In genomic region chr15:71708741-71709140, GRCh38 we compare ENCODE assay signal across 22 cellular contexts.
DNase-seq lines count a peak whose midpoint lies in the region; ATAC-seq and TF ChIP-seq lines count a peak whose summit lies in the region.
"Had no signal": no experiment of that assay in that cellular context is flagged by ENCODE, and none has a peak within 500 bp of the region (broad histone marks: within the 10 kb centered on the region; RNA-seq: fewer than 3 reads in every experiment).

No MANE protein-coding gene starts in this region.

- DNase-seq in A673 (ENCODE audit: low spot score), result peak; percentile 25
- no peak for DNase-seq in left ventricle myocardium inferior
- no peak for DNase-seq in endothelial cell (ENCODE audit: low spot score)
- DNase-seq in activated CD4-positive, alpha-beta T cell treated with anti-CD3 and anti-CD28 coated beads, Interleukin-2, amount 10 ng/mL, durations not matched to agents 7 days and 5 days, result no peak
- no peak for DNase-seq in endodermal cell
- no peak for DNase-seq in NCI-H187 treated with DMSO at 0.1 percent for 48 hours (lab: John Stamatoyannopoulos, UW)
- DNase-seq: GOT3; MM.1S; NCI-H774; OCI-M1; sigmoid colon; stimulated activated CD4-positive, alpha-beta T cell treated with anti-CD3 and anti-CD28 coated beads, Interleukin-1b, Interleukin-23, amount 100 ng/mL, for 48 hours; stimulated activated naive CD4-positive, alpha-beta T cell treated with Interleukin-2 at 50 U/mL for 16 hours; T1000 had no signal

- H3K27ac ChIP-seq in A673 (ENCODE audit: low read depth, low read length, poor library complexity, severe bottlenecking), result no peak overlapping the region
- peak overlapping the region; percentile 81 for H3K27ac ChIP-seq in left ventricle myocardium inferior (replicated peaks)
- H3K27ac ChIP-seq in endodermal cell (ENCODE audit: low read depth, low read length), result no peak overlapping the region
- H3K27ac ChIP-seq: BLaER1, ovary had no signal

- POLR2A ChIA-PET in A673 (lab: Charles Lee; ENCODE audit: low non-redundant PET), result no interaction called here
- POLR2A ChIA-PET in activated CD4-positive, alpha-beta T cell treated with anti-CD3 and anti-CD28 coated beads, Interleukin-2, amount 10 ng/mL, durations not matched to agents 7 days and 5 days (lab: Charles Lee), result no interaction called here

- CTCF ChIA-PET in A673 (lab: Charles Lee), result no interaction called here
- CTCF ChIA-PET in activated CD4-positive, alpha-beta T cell treated with anti-CD3 and anti-CD28 coated beads, Interleukin-2, amount 10 ng/mL, durations not matched to agents 7 days and 5 days (lab: Charles Lee), result no interaction called here

- peaks cover 67% of the 10 kb centered on the region for H3K4me1 Mint-ChIP-seq in nephron
- no peaks in the 10 kb centered on the region for H3K4me1 Mint-ChIP-seq in endothelial cell (ENCODE audit: unreplicated experiment)
- no peaks in the 10 kb centered on the region for H3K4me1 Mint-ChIP-seq in activated CD4-positive, alpha-beta T cell treated with anti-CD3 and anti-CD28 coated beads, Interleukin-2, amount 10 ng/mL, durations not matched to agents 7 days and 5 days
- peaks cover 5% of the 10 kb centered on the region for H3K4me1 Mint-ChIP-seq in endodermal cell

- intact Hi-C loops in A673 (cut with micrococcal nuclease; ENCODE audit: unreplicated experiment), result no loop called here
- intact Hi-C loops in left ventricle myocardium inferior (cut with micrococcal nuclease), result no loop called here

- H3K36me3 Mint-ChIP-seq in nephron (ENCODE audit: low read depth), result no peaks in the 10 kb centered on the region
- H3K36me3 Mint-ChIP-seq in endothelial cell (ENCODE audit: low read depth, unreplicated experiment), result no peaks in the 10 kb centered on the region
- no peaks in the 10 kb centered on the region for H3K36me3 Mint-ChIP-seq in activated CD4-positive, alpha-beta T cell treated with anti-CD3 and anti-CD28 coated beads, Interleukin-2, amount 10 ng/mL, durations not matched to agents 7 days and 5 days (ENCODE audit: low read depth)
- no peaks in the 10 kb centered on the region for H3K36me3 Mint-ChIP-seq in endodermal cell (ENCODE audit: low read depth)
- H3K36me3 Mint-ChIP-seq: activated naive CD8-positive, alpha-beta T cell had no signal

- peaks cover 15% of the 10 kb centered on the region for H3K27me3 ChIP-seq in A673 (replicated peaks; ENCODE audit: insufficient read depth, low read depth, low read length, poor library complexity)
- H3K27me3 ChIP-seq in left ventricle myocardium inferior (ENCODE audit: low read depth), result no peaks in the 10 kb centered on the region
- no peaks in the 10 kb centered on the region for H3K27me3 ChIP-seq in endodermal cell (ENCODE audit: control insufficient read depth, insufficient read depth, low read length, poor library complexity, severe bottlenecking)
- H3K27me3 ChIP-seq: BLaER1, gastroesophageal sphincter, ovary, sigmoid colon, tibial nerve had no signal

- no peaks in the 10 kb centered on the region for H3K27me3 Mint-ChIP-seq in nephron (ENCODE audit: low read depth)
- H3K27me3 Mint-ChIP-seq in endothelial cell (ENCODE audit: unreplicated experiment), result no peaks in the 10 kb centered on the region
- H3K27me3 Mint-ChIP-seq in activated CD4-positive, alpha-beta T cell treated with anti-CD3 and anti-CD28 coated beads, Interleukin-2, amount 10 ng/mL, durations not matched to agents 7 days and 5 days, result peaks cover 15% of the 10 kb centered on the region
- H3K27me3 Mint-ChIP-seq in endodermal cell (ENCODE audit: insufficient read depth), result peaks cover 2% of the 10 kb centered on the region

- BruUV-seq in A673 (replicated peaks; lab: Mats Ljungman, UMichigan), result no TSS peak

- no peak for TF ChIP-seq CTCF in A673 (conservative IDR thresholded peaks at IDR 0.05; ENCODE audit: low read depth, low read length)
- no peak for TF ChIP-seq CTCF in left ventricle myocardium inferior (IDR thresholded peaks at IDR 0.05; ENCODE audit: borderline replicate concordance)
- TF ChIP-seq CTCF in nephron (IDR thresholded peaks at IDR 0.05; ENCODE audit: unreplicated experiment in 3 of 3), result no peak
- no peak for TF ChIP-seq CTCF in endothelial cell (IDR thresholded peaks at IDR 0.05; ENCODE audit: unreplicated experiment)
- no peak for TF ChIP-seq CTCF in endodermal cell (conservative IDR thresholded peaks at IDR 0.05)

- no peak overlapping the region for H3K9ac ChIP-seq in endodermal cell (ENCODE audit: extremely low read depth, low read length, poor library complexity, severe bottlenecking)
- H3K9ac ChIP-seq: BLaER1 had no signal

- WGBS in endodermal cell (ENCODE audit: insufficient coverage in 1 of 2, insufficient read length in 1 of 2), 2 experiments, result 90 to 95% methylated on average over 4 to 11 of the region's 11 CpGs

- H3K9me3 Mint-ChIP-seq in nephron (no peaks in the 10 kb centered on the region), endothelial cell (ENCODE audit: unreplicated experiment) (no peaks in the 10 kb centered on the region), endodermal cell (no peaks in the 10 kb centered on the region)
- H3K9me3 Mint-ChIP-seq in activated CD4-positive, alpha-beta T cell treated with anti-CD3 and anti-CD28 coated beads, Interleukin-2, amount 10 ng/mL, durations not matched to agents 7 days and 5 days, result no peaks in the 10 kb centered on the region

- H3K9me3 ChIP-seq in A673 (ENCODE audit: low read depth, low read length, poor library complexity, severe bottlenecking) (no peaks in the 10 kb centered on the region), left ventricle myocardium inferior (replicated peaks) (no peaks in the 10 kb centered on the region), endodermal cell (ENCODE audit: control insufficient read depth, low read length) (no peaks in the 10 kb centered on the region)
- H3K9me3 ChIP-seq: BLaER1, gastroesophageal sphincter, ovary, sigmoid colon, tibial nerve had no signal

- no peak for ATAC-seq in SK-N-SH treated with all-trans-retinoic acid at 6 μM for 48 hours

- no peak overlapping the region for H3K4me3 ChIP-seq in A673 (ENCODE audit: low read depth, low read length, poor library complexity, severe bottlenecking)
- no peak overlapping the region for H3K4me3 ChIP-seq in left ventricle myocardium inferior
- H3K4me3 ChIP-seq in endodermal cell (ENCODE audit: low read length), result no peak overlapping the region
- H3K4me3 ChIP-seq: BLaER1, coronary artery, gastroesophageal sphincter, ovary, sigmoid colon, tibial nerve had no signal

- peak overlapping the region in 1 of 3 experiments; percentile 19 for H3K4me3 Mint-ChIP-seq in nephron
- no peak overlapping the region for H3K4me3 Mint-ChIP-seq in endothelial cell (ENCODE audit: unreplicated experiment)
- no peak overlapping the region for H3K4me3 Mint-ChIP-seq in activated CD4-positive, alpha-beta T cell treated with anti-CD3 and anti-CD28 coated beads, Interleukin-2, amount 10 ng/mL, durations not matched to agents 7 days and 5 days
- no peak overlapping the region for H3K4me3 Mint-ChIP-seq in endodermal cell
- H3K4me3 Mint-ChIP-seq: activated naive CD8-positive, alpha-beta T cell had no signal

- H3K36me3 ChIP-seq in A673 (ENCODE audit: insufficient read depth, low read length, poor library complexity, severe bottlenecking) (no peaks in the 10 kb centered on the region), left ventricle myocardium inferior (no peaks in the 10 kb centered on the region), endodermal cell (ENCODE audit: control insufficient read depth, insufficient read depth, low read length) (no peaks in the 10 kb centered on the region)
- H3K36me3 ChIP-seq: BLaER1, gastroesophageal sphincter, ovary, sigmoid colon, tibial nerve had no signal

- H3K27ac Mint-ChIP-seq in nephron (peak overlapping the region in 2 of 3 experiments; percentile 79 to 86), endothelial cell (ENCODE audit: unreplicated experiment) (no peak overlapping the region), endodermal cell (no peak overlapping the region)
- H3K27ac Mint-ChIP-seq in activated CD4-positive, alpha-beta T cell treated with anti-CD3 and anti-CD28 coated beads, Interleukin-2, amount 10 ng/mL, durations not matched to agents 7 days and 5 days, result no peak overlapping the region
- H3K27ac Mint-ChIP-seq: activated naive CD8-positive, alpha-beta T cell had no signal

- H3K4me1 ChIP-seq in A673 (ENCODE audit: insufficient read depth, low read length, poor library complexity, severe bottlenecking) (no peaks in the 10 kb centered on the region), left ventricle myocardium inferior (peaks cover 69% of the 10 kb centered on the region), endodermal cell (ENCODE audit: control insufficient read depth, insufficient read depth, low read length) (peaks cover 3% of the 10 kb centered on the region)
- H3K4me1 ChIP-seq: BLaER1 had no signal

TF ChIP-seq in SK-N-SH treated with all-trans-retinoic acid at 6 μM for 48 hours, 23 proteins besides CTCF, POLR2A, EP300 and RAD21:
- TF ChIP-seq ZC3H10 (CRISPR knock-in tag; IDR thresholded peaks at IDR 0.05), result no peak
- peak; percentile 34; the same call in 1 of the 2 replicates for TF ChIP-seq CSDC2 (CRISPR knock-in tag; IDR thresholded peaks at IDR 0.05)

Comparison
In these comparisons a context has a peak if more than half of its experiments do, and no peak if none do; other contexts are left out.
1. H3K27ac Mint-ChIP-seq: peak in nephron (2 of 3); none in endothelial cell (single experiment), activated CD4-positive, alpha-beta T cell treated with anti-CD3 and anti-CD28 coated beads, Interleukin-2, amount 10 ng/mL, durations not matched to agents 7 days and 5 days (single experiment) and endodermal cell (single experiment).